8 cellular contexts compared by ENCODE assay signal in genomic region chrX:40153335-40154221, GRCh38. TPM values are rescaled to one million over a fixed set of nuclear protein-coding genes. Genes with fewer than 3 reads are reported as not detected.
DNase-seq lines count a peak whose midpoint lies in the region; ATAC-seq, FAIRE-seq and TF ChIP-seq lines count a peak whose summit lies in the region.

No MANE protein-coding gene starts in this region.

- no peaks in the 10 kb centered on the region for H3K9me3 Mint-ChIP-seq in stimulated activated effector memory CD8-positive, alpha-beta T cell treated with anti-CD3 and anti-CD28 coated beads, Interleukin-12 subunit alpha, Interleukin-12 subunit beta, amount 100 ng/mL, for 72 hours

- no peak for TF ChIP-seq RAD21 in HepG2 (CRISPR knock-in tag; IDR thresholded peaks at IDR 0.05)

- H3K4me1 Mint-ChIP-seq in stimulated activated effector memory CD8-positive, alpha-beta T cell treated with anti-CD3 and anti-CD28 coated beads, Interleukin-12 subunit alpha, Interleukin-12 subunit beta, amount 100 ng/mL, for 72 hours, result peaks cover 16% of the 10 kb centered on the region

- TF ChIP-seq POLR2A in HepG2 (IDR thresholded peaks at IDR 0.05; ENCODE audit: insufficient read depth in 1 of 2, low read depth in 2 of 2, low read length in 2 of 2), result no peak

- H3K27ac Mint-ChIP-seq in stimulated activated effector memory CD8-positive, alpha-beta T cell treated with anti-CD3 and anti-CD28 coated beads, Interleukin-12 subunit alpha, Interleukin-12 subunit beta, amount 100 ng/mL, for 72 hours, result no peak overlapping the region

- no peaks in the 10 kb centered on the region for H3K36me3 ChIP-seq in HepG2 (replicated peaks in 1 of 2; ENCODE audit: control insufficient read depth in 1 of 2, insufficient read depth in 2 of 2, low read length in 2 of 2)

- 43% methylated on average over 29 of the region's 68 CpGs for WGBS in HepG2 (ENCODE audit: low lambda C conversion rate)

- H3K4me2 ChIP-seq in HepG2 (ENCODE audit: low read depth, low read length), result peak overlapping the region; percentile 12; the same call in 1 of the 2 replicates

- intact Hi-C loops in HepG2 (cut with micrococcal nuclease; ENCODE audit: unreplicated experiment), result loop anchor here (1.0 kb wide), 1 partner anchor 55 kb away; no protein-coding TSS in a partner anchor

- no peaks in the 10 kb centered on the region for H3K9me3 ChIP-seq in HepG2 (ENCODE audit: low read length)

- H3K79me2 ChIP-seq in HepG2 (ENCODE audit: insufficient read depth, low read length), result peaks cover 2% of the 10 kb centered on the region

- POLR2A ChIA-PET in HepG2 (lab: Yijun Ruan, JAX), result interaction anchor here (1.0 to 6.6 kb wide), 14 partner anchors 8 to 140 kb away, joined by 3 to 54 read pairs (median 22); partner anchors contain the start of gene BCOR

- peaks cover 5% of the 10 kb centered on the region for H3K36me3 Mint-ChIP-seq in stimulated activated effector memory CD8-positive, alpha-beta T cell treated with anti-CD3 and anti-CD28 coated beads, Interleukin-12 subunit alpha, Interleukin-12 subunit beta, amount 100 ng/mL, for 72 hours

- H3K27me3 ChIP-seq in HepG2 (ENCODE audit: control insufficient read depth in 1 of 2, insufficient read depth in 2 of 2, low read length in 2 of 2), result no peaks in the 10 kb centered on the region

- CTCF ChIA-PET in HepG2 (lab: Yijun Ruan, JAX; ENCODE audit: low intra/inter-chr PET ratio, low total read pairs), result no interaction called here

- no peak overlapping the region for H3K9ac ChIP-seq in HepG2 (ENCODE audit: insufficient read depth, low read depth, low read length)

- H3K4me1 ChIP-seq in HepG2 (ENCODE audit: insufficient read depth, low read length), result peaks cover 44% of the 10 kb centered on the region

- BruUV-seq in HepG2 (replicated peaks; lab: Mats Ljungman, UMichigan), result no TSS peak

- no peaks in the 10 kb centered on the region for H4K20me1 ChIP-seq in HepG2 (ENCODE audit: insufficient read depth, low read length)

- no peak for TF ChIP-seq CTCF in choroid plexus epithelial cell (conservative IDR thresholded peaks at IDR 0.05; ENCODE audit: low read depth, low read length)
- TF ChIP-seq CTCF in HepG2 (CRISPR knock-in tag; IDR thresholded peaks at IDR 0.05), result no peak

- no peak overlapping the region for H2AFZ ChIP-seq in HepG2 (ENCODE audit: low read length)

- no peak for TF ChIP-seq EP300 in HepG2 (IDR thresholded peaks at IDR 0.05; ENCODE audit: low read depth in 2 of 2, low read length in 2 of 2)
- TF ChIP-seq EP300 in HepG2 (CRISPR knock-in tag; IDR thresholded peaks at IDR 0.05; ENCODE audit: borderline replicate concordance), result no peak

- peak overlapping the region; percentile 95 for H3K27ac ChIP-seq in HepG2 (ENCODE audit: extremely low read length, insufficient read depth, low read length)

- FAIRE-seq in HepG2 (lab: Jason Lieb, UNC), result no peak

- DNase-seq in CD1c-positive myeloid dendritic cell (ENCODE audit: extremely low spot score) (peak; percentile 68), KG1 (lab: John Stamatoyannopoulos, UW) (peak; percentile 43), T-helper 22 cell (ENCODE audit: low read depth) (peak; percentile 47), choroid plexus epithelial cell (ENCODE audit: low read depth) (peak; percentile 51), HepG2 (ENCODE audit: low spot score) (no peak), SW480 (ENCODE audit: low spot score) (no peak)
- DNase-seq in stimulated activated effector memory CD8-positive, alpha-beta T cell treated with anti-CD3 and anti-CD28 coated beads, Interleukin-12 subunit alpha, Interleukin-12 subunit beta, amount 100 ng/mL, for 72 hours (ENCODE audit: low spot score in 2 of 2), result peak in 1 of 2 donors; percentile 69

- in situ Hi-C loops in HepG2 (cut with HindIII; ENCODE audit: extremely low pct_ligation_motif_present, low pct_unique_long_range_greater_than_20kb), result loop anchor here (5.0 kb wide), 2 partner anchors 46 to 141 kb away; no protein-coding TSS in a partner anchor

- H3K4me3 Mint-ChIP-seq in stimulated activated effector memory CD8-positive, alpha-beta T cell treated with anti-CD3 and anti-CD28 coated beads, Interleukin-12 subunit alpha, Interleukin-12 subunit beta, amount 100 ng/mL, for 72 hours, result peak overlapping the region; percentile 76

- H3K4me3 ChIP-seq in choroid plexus epithelial cell (ENCODE audit: low read depth, low read length) (peak overlapping the region; percentile 49), HepG2 (replicated peaks in 1 of 3; ENCODE audit: insufficient read depth in 1 of 3, low read depth in 2 of 3, low read length in 3 of 3) (peak overlapping the region in 2 of 3 experiments; percentile 33 to 58; a peak in 2 of 6 replicates)

- ATAC-seq in GM19328 (IDR thresholded peaks at IDR 0.05; ENCODE audit: unreplicated experiment) (peak; percentile 52), HepG2 (no peak)
- ATAC-seq in stimulated activated effector memory CD8-positive, alpha-beta T cell treated with anti-CD3 and anti-CD28 coated beads, Interleukin-12 subunit alpha, Interleukin-12 subunit beta, amount 100 ng/mL, for 72 hours, result peak; percentile 69

TF ChIP-seq in HepG2, 621 proteins besides CTCF, POLR2A, EP300 and RAD21 (continues in another document):
- TF ChIP-seq HNRNPLL (IDR thresholded peaks at IDR 0.05; ENCODE audit: low read depth, low read length, poor library complexity, severe bottlenecking), result peak; percentile 51
- TF ChIP-seq ZHX2 (IDR thresholded peaks at IDR 0.05; ENCODE audit: low read depth), result no peak
- TF ChIP-seq ZHX2 (CRISPR knock-in tag; IDR thresholded peaks at IDR 0.05; ENCODE audit: borderline replicate concordance), result no peak
- no peak for TF ChIP-seq MAZ (IDR thresholded peaks at IDR 0.05; ENCODE audit: borderline replicate concordance, low read depth, low read length)
- 0 out of 2 replicates have a peak, but pooled peaks have one; percentile 9 for TF ChIP-seq MAZ (CRISPR knock-in tag; IDR thresholded peaks at IDR 0.05; ENCODE audit: low read depth)
- TF ChIP-seq GABPB1 (CRISPR knock-in tag; IDR thresholded peaks at IDR 0.05), result peak; percentile 25; the same call in 1 of the 2 replicates
- no peak for TF ChIP-seq ZNF878 (CRISPR knock-in tag; IDR thresholded peaks at IDR 0.05)

RNA-seq across cellular contexts. Expression of gene BCOR, which starts 55.8 kb away (rescaled TPM):
- 15.2 and 18.6 TPM in 2 replicates for total RNA-seq in HepG2 (2016; rRNA removed; fragmentation: Illumina TruSeq; extraction: Trizol)
- total RNA-seq in HepG2 (2016; cell fraction: cytosol; rRNA removed; fragmentation: Illumina TruSeq; extraction: Trizol; ENCODE audit: low read depth), result 3.2 and 4.8 TPM in 2 replicates
- total RNA-seq in HepG2 (2016; cell fraction: insoluble cytoplasmic fraction; rRNA removed; fragmentation: Illumina TruSeq; extraction: Trizol), result 13.9 and 15.9 TPM in 2 replicates
- 7.4 and 7.6 TPM in 2 replicates for total RNA-seq in HepG2 (2016; cell fraction: membrane; rRNA removed; fragmentation: Illumina TruSeq; extraction: Trizol)
- 18.8 and 25.8 TPM in 2 replicates for total RNA-seq in HepG2 (2016; cell fraction: nucleus; rRNA removed; fragmentation: Illumina TruSeq; extraction: Trizol)
- 14.3 and 15.2 TPM in 2 replicates for polyA plus RNA-seq in HepG2 (2011; rRNA removed)
- 11.5 and 13.8 TPM in 2 replicates for polyA plus RNA-seq in HepG2 (2011; cell fraction: cytosol; rRNA removed)
- 30.4 and 30.6 TPM in 2 replicates for polyA plus RNA-seq in HepG2 (2011; cell fraction: nucleus; rRNA removed)
- 27.3 and 29.3 TPM in 2 replicates for polyA plus RNA-seq in HepG2 (2012)
- polyA plus RNA-seq in HepG2 (2016; cell fraction: cytosol; fragmentation: Illumina TruSeq; extraction: Trizol; ENCODE audit: low read depth), result 1.2 and 1.3 TPM in 2 replicates
- polyA plus RNA-seq in HepG2 (2016; cell fraction: insoluble cytoplasmic fraction; fragmentation: Illumina TruSeq; extraction: Trizol; ENCODE audit: low read depth), result 17.4 and 18.4 TPM in 2 replicates
- 1.3 and 1.9 TPM in 2 replicates for polyA plus RNA-seq in HepG2 (2016; cell fraction: membrane; fragmentation: Illumina TruSeq; extraction: Trizol; ENCODE audit: low read depth)
- polyA plus RNA-seq in HepG2 (2016; cell fraction: nucleus; fragmentation: Illumina TruSeq; extraction: Trizol; ENCODE audit: insufficient read depth, low read depth), result 27.4 and 28.9 TPM in 2 replicates
- 18.3 and 32.5 TPM in 2 replicates for polyA minus RNA-seq in HepG2 (2011; rRNA and poly(A)+ RNA removed; ENCODE audit: low replicate concordance)
- polyA minus RNA-seq in HepG2 (2011; cell fraction: cytosol; rRNA and poly(A)+ RNA removed), result 40.3 and 40.4 TPM in 2 replicates
- polyA minus RNA-seq in HepG2 (2011; cell fraction: nucleus; rRNA and poly(A)+ RNA removed), result 31.8 TPM in 2 replicates

Comparison
In these comparisons a context has a peak if more than half of its experiments do, and no peak if none do; other contexts are left out.
1. DNase-seq: peak in CD1c-positive myeloid dendritic cell (single experiment), KG1 (single experiment), T-helper 22 cell (single experiment) and choroid plexus epithelial cell (single experiment); none in HepG2 (single experiment) and SW480 (single experiment).